27 cellular contexts compared by ENCODE assay signal in genomic region chr20:46826343-46826984, GRCh38.
A peak's percentile ranks its signal among the peaks of the same experiment; 100 is the strongest.
DNase-seq lines count a peak whose midpoint lies in the region; ATAC-seq, FAIRE-seq and TF ChIP-seq lines count a peak whose summit lies in the region.
"Had no signal": no experiment of that assay in that cellular context is flagged by ENCODE, and none has a peak within 500 bp of the region (broad histone marks: within the 10 kb centered on the region; RNA-seq: fewer than 3 reads in every experiment).

No MANE protein-coding gene starts in this region.

- POLR2A ChIA-PET in HepG2 (lab: Yijun Ruan, JAX) = no interaction called here

- no peak for TF ChIP-seq EP300 in HepG2 (IDR thresholded peaks at IDR 0.05; ENCODE audit: low read depth in 2 of 2, low read length in 2 of 2)
- no peak for TF ChIP-seq EP300 in HepG2 (CRISPR knock-in tag; IDR thresholded peaks at IDR 0.05; ENCODE audit: borderline replicate concordance)

- no peak for TF ChIP-seq RAD21 in HepG2 (CRISPR knock-in tag; IDR thresholded peaks at IDR 0.05)

- ATAC-seq in HepG2 (no peak; the same call in 2 of the 3 replicates), right lobe of liver (no peak), HG02973 (IDR thresholded peaks at IDR 0.05; ENCODE audit: unreplicated experiment) (no peak), GM18858 (IDR thresholded peaks at IDR 0.05; ENCODE audit: unreplicated experiment) (no peak)
- ATAC-seq: activated T-cell treated with anti-CD3 and anti-CD28 coated beads, Interleukin-2, amount 50 U/mL, for 4 hours; stimulated activated naive B cell treated with anti-CD40 and anti-IgM and Interleukin-4, amounts not matched to agents 10 μg/mL and 1 μg/mL and 100 μg/mL, for 72 hours had no signal

- no peak overlapping the region for H3K9ac ChIP-seq in HepG2 (ENCODE audit: insufficient read depth, low read depth, low read length)

- no peak for FAIRE-seq in HepG2 (lab: Jason Lieb, UNC)
- FAIRE-seq: A204.1, kidney had no signal

- H3K9me3 ChIP-seq in HepG2 (ENCODE audit: low read length) (no peaks in the 10 kb centered on the region), right lobe of liver (no peaks in the 10 kb centered on the region)
- H3K9me3 ChIP-seq: thoracic aorta had no signal

- TF ChIP-seq CTCF in HepG2 (CRISPR knock-in tag; IDR thresholded peaks at IDR 0.05) (no peak), right lobe of liver (IDR thresholded peaks at IDR 0.05) (no peak)

- H2AFZ ChIP-seq in HepG2 (ENCODE audit: low read length) = no peak overlapping the region

- H3K4me3 ChIP-seq in HepG2 (replicated peaks in 1 of 3; ENCODE audit: insufficient read depth in 1 of 3, low read depth in 2 of 3, low read length in 3 of 3) (no peak overlapping the region), right lobe of liver (no peak overlapping the region)
- H3K4me3 ChIP-seq: lung, thoracic aorta had no signal

- peaks cover 1 to 44% of the 10 kb centered on the region in 2 experiments; a peak in 4 of 5 replicates for H3K27me3 ChIP-seq in HepG2 (ENCODE audit: control insufficient read depth in 1 of 2, insufficient read depth in 2 of 2, low read length in 2 of 2)
- H3K27me3 ChIP-seq in right lobe of liver = no peaks in the 10 kb centered on the region

- BruUV-seq in HepG2 (replicated peaks; lab: Mats Ljungman, UMichigan) = no TSS peak

- H3K27ac ChIP-seq in HepG2 (ENCODE audit: extremely low read length, insufficient read depth, low read length) (no peak overlapping the region), right lobe of liver (no peak overlapping the region)
- H3K27ac ChIP-seq: thoracic aorta had no signal

- CTCF ChIA-PET in HepG2 (lab: Yijun Ruan, JAX; ENCODE audit: low intra/inter-chr PET ratio, low total read pairs) = no interaction called here

- no peaks in the 10 kb centered on the region for H4K20me1 ChIP-seq in HepG2 (ENCODE audit: insufficient read depth, low read length)

- TF ChIP-seq POLR2A in HepG2 (IDR thresholded peaks at IDR 0.05; ENCODE audit: insufficient read depth in 1 of 2, low read depth in 2 of 2, low read length in 2 of 2) (no peak), right lobe of liver (IDR thresholded peaks at IDR 0.05) (no peak)

- DNase-seq in HepG2 (ENCODE audit: low spot score) (no peak), right lobe of liver (no peak), amniotic epithelial cell (ENCODE audit: low read depth) (peak; percentile 35), hepatic stellate cell (ENCODE audit: low spot score) (peak; percentile 34), COLO668 (lab: John Stamatoyannopoulos, UW; ENCODE audit: unreplicated experiment) (no peak)
- no peak for DNase-seq in stimulated activated CD8-positive, alpha-beta memory T cell treated with anti-CD3 and anti-CD28 coated beads, Interleukin-4, amount 100 ng/mL, for 48 hours
- DNase-seq: activated CD4-positive, alpha-beta T cell treated with anti-CD3 and anti-CD28 coated beads for 1 hour; activated naive CD4-positive, alpha-beta T cell; activated T-cell treated with anti-CD3 and anti-CD28 coated beads, Interleukin-2, amount 50 U/mL, for 4 hours; amygdala; C1 segment of cervical spinal cord; dermis blood vessel endothelial cell; foreskin melanocyte; Karpas-422; kidney; NCI-H1092; NCI-H2029 treated with DMSO at 0.1 percent for 48 hours; NCI-H226; NCI-H774; OCI-M1; Right ventricle myocardium superior; stimulated activated naive B cell treated with anti-CD40 and anti-IgM and Interleukin-4, amounts not matched to agents 10 μg/mL and 1 μg/mL and 100 μg/mL, for 72 hours had no signal

- H3K4me1 ChIP-seq in HepG2 (ENCODE audit: insufficient read depth, low read length) (peaks cover 7% of the 10 kb centered on the region; the same call in 1 of the 2 replicates), right lobe of liver (peaks cover 0 to 19% (median 9%) of the 10 kb centered on the region in 4 donors)

- in situ Hi-C loops in HepG2 (cut with HindIII; ENCODE audit: extremely low pct_ligation_motif_present, low pct_unique_long_range_greater_than_20kb) = no loop called here

- no peaks in the 10 kb centered on the region for H3K36me3 ChIP-seq in HepG2 (replicated peaks in 1 of 2; ENCODE audit: control insufficient read depth in 1 of 2, insufficient read depth in 2 of 2, low read length in 2 of 2)
- no peaks in the 10 kb centered on the region for H3K36me3 ChIP-seq in right lobe of liver
- H3K36me3 ChIP-seq: thoracic aorta had no signal

- no peaks in the 10 kb centered on the region for H3K79me2 ChIP-seq in HepG2 (ENCODE audit: insufficient read depth, low read length)

- intact Hi-C loops in HepG2 (cut with micrococcal nuclease; ENCODE audit: unreplicated experiment) (no loop called here), right lobe of liver (cut with DNase I) (no loop called here)

- 17% methylated on average over 3 of the region's 3 CpGs for WGBS in HepG2 (ENCODE audit: low lambda C conversion rate)
- 0% methylated on average over 1 of the region's 3 CpGs for WGBS in right lobe of liver (ENCODE audit: insufficient coverage, low coverage, low lambda C conversion rate, missing lambda C conversion rate)

- H3K4me2 ChIP-seq in HepG2 (ENCODE audit: low read depth, low read length) = no peak overlapping the region

TF ChIP-seq in HepG2, 621 proteins besides CTCF, POLR2A, EP300 and RAD21:
- TF ChIP-seq ZNF33A (CRISPR knock-in tag; IDR thresholded peaks at IDR 0.05; ENCODE audit: borderline replicate concordance) (no peak), TCF12 (IDR thresholded peaks at IDR 0.05) (no peak), TCF12 (CRISPR knock-in tag; IDR thresholded peaks at IDR 0.05) (no peak), RFXANK (CRISPR knock-in tag; IDR thresholded peaks at IDR 0.05) (no peak), FOXP1 (IDR thresholded peaks at IDR 0.05) (no peak), FOXP1 (CRISPR knock-in tag; IDR thresholded peaks at IDR 0.05) (no peak), NFYC (CRISPR knock-in tag; IDR thresholded peaks at IDR 0.05) (0 out of 2 replicates have a peak, but pooled peaks have one; percentile 16), ZNF329 (CRISPR knock-in tag; IDR thresholded peaks at IDR 0.05; ENCODE audit: low read depth) (peak; percentile 93), ZNF124 (CRISPR knock-in tag; IDR thresholded peaks at IDR 0.05) (no peak), NFYB (CRISPR knock-in tag; IDR thresholded peaks at IDR 0.05) (peak; percentile 32; the same call in 1 of the 2 replicates)
- TF ChIP-seq, protein P1, sequence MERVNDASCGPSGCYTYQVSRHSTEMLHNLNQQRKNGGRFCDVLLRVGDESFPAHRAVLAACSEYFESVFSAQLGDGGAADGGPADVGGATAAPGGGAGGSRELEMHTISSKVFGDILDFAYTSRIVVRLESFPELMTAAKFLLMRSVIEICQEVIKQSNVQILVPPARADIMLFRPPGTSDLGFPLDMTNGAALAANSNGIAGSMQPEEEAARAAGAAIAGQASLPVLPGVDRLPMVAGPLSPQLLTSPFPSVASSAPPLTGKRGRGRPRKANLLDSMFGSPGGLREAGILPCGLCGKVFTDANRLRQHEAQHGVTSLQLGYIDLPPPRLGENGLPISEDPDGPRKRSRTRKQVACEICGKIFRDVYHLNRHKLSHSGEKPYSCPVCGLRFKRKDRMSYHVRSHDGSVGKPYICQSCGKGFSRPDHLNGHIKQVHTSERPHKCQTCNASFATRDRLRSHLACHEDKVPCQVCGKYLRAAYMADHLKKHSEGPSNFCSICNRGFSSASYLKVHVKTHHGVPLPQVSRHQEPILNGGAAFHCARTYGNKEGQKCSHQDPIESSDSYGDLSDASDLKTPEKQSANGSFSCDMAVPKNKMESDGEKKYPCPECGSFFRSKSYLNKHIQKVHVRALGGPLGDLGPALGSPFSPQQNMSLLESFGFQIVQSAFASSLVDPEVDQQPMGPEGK (CRISPR knock-in tag; IDR thresholded peaks at IDR 0.05) = no peak

Comparison
In these comparisons a context has a peak if more than half of its experiments do, and no peak if none do; other contexts are left out.
1. DNase-seq: peak in amniotic epithelial cell (single experiment) and hepatic stellate cell (single experiment); none in HepG2 (single experiment), right lobe of liver (0 of 3), stimulated activated CD8-positive, alpha-beta memory T cell treated with anti-CD3 and anti-CD28 coated beads, Interleukin-4, amount 100 ng/mL, for 48 hours (single experiment) and COLO668 (single experiment).